Comparison of ENCODE assay signal across 15 cellular contexts in the genomic region with DNA sequence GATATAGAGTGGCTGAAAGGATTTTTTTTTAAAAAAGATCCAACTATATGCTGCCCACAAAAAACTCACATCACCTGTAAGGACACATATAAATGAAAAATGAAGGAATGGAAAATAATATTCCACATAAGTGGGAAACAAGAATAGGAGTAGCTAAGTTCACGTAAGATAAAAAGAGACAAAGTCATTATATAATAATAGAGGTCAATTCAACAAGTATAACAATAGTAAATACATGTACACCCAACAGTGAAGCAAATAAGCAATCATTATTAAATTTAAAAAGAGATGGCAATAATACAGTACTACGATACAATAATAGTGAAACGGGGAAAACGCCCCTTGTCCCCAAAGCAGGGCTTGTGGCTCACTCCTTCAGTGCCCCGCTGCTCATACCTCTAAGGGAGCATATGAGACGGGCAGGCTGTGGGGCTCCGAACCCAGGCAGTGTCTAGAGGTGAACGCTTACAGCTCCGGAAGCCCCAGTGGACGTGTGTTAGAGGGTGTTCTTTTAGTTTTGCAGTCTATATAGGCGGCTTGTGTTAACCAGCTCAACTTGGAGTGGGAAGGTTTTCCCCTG. TPM values are rescaled to one million over a fixed set of nuclear protein-coding genes. Genes with fewer than 3 reads are reported as not detected.
"Had no signal": no experiment of that assay in that cellular context is flagged by ENCODE, and none has a peak within 500 bp of the region (broad histone marks: within the 10 kb centered on the region; RNA-seq: fewer than 3 reads in every experiment).

No MANE protein-coding gene starts in this region.

- H3K4me1 ChIP-seq: adrenal gland, gastroesophageal sphincter, right atrium auricular region, transverse colon had no signal

- H3K36me3 ChIP-seq: adrenal gland, gastroesophageal sphincter, neutrophil, right atrium auricular region, transverse colon had no signal

- H3K27ac Mint-ChIP-seq: activated naive CD4-positive, alpha-beta T cell treated with anti-CD3 and anti-CD28 coated beads, Interleukin-2, amount 10 ng/mL, durations not matched to agents 7 days and 5 days; activated T-helper 2 cell treated with anti-CD3 and anti-CD28 coated beads, Interferon-gamma antibody, Interleukin-2, Interleukin-4, amounts not matched to agents 10 μg/mL and 5 μg/mL and 100 μg/mL, durations not matched to agents 14 hours and 24 hours and 36 hours; T-helper 1 cell treated with Interleukin-12 subunit alpha and Interleukin-12 subunit beta and Interleukin-4 antibody, amounts not matched to agents 30 μg/mL and 1 μg/mL, for 36 hours had no signal

- H3K4me3 Mint-ChIP-seq: activated naive CD4-positive, alpha-beta T cell treated with anti-CD3 and anti-CD28 coated beads, Interleukin-2, amount 10 ng/mL, durations not matched to agents 7 days and 5 days; T-helper 1 cell treated with Interleukin-12 subunit alpha and Interleukin-12 subunit beta and Interleukin-4 antibody, amounts not matched to agents 30 μg/mL and 1 μg/mL, for 36 hours had no signal

- H3K27ac ChIP-seq: adrenal gland, gastroesophageal sphincter, neutrophil, right atrium auricular region, transverse colon had no signal

- H3K4me1 Mint-ChIP-seq: activated naive CD4-positive, alpha-beta T cell treated with anti-CD3 and anti-CD28 coated beads, Interleukin-2, amount 10 ng/mL, durations not matched to agents 7 days and 5 days had no signal

- H3K27me3 ChIP-seq: adrenal gland, neutrophil, right atrium auricular region, transverse colon had no signal

- DNase-seq: activated CD4-positive, CD25-positive, alpha-beta regulatory T cell; activated naive CD4-positive, alpha-beta T cell treated with anti-CD3 and anti-CD28 coated beads, Interleukin-2, amount 10 ng/mL, durations not matched to agents 7 days and 5 days; caudate nucleus; effector memory CD4-positive, alpha-beta T cell; small intestine; transverse colon had no signal

- H3K4me3 ChIP-seq: adrenal gland, gastroesophageal sphincter, right atrium auricular region, transverse colon had no signal

- H3K36me3 Mint-ChIP-seq: activated naive CD4-positive, alpha-beta T cell treated with anti-CD3 and anti-CD28 coated beads, Interleukin-2, amount 10 ng/mL, durations not matched to agents 7 days and 5 days had no signal

RNA-seq across cellular contexts. Expression of a gene that starts 12.5 kb away (rescaled TPM):
- total RNA-seq: activated T-helper 2 cell treated with anti-CD3 and anti-CD28 coated beads, Interferon-gamma antibody, Interleukin-2, Interleukin-4, amounts not matched to agents 10 μg/mL and 5 μg/mL and 100 μg/mL, durations not matched to agents 14 hours and 24 hours and 36 hours; epithelial cell of proximal tubule; myocyte had no signal

RNA-seq across cellular contexts. Expression of a gene that starts 38.9 kb away (rescaled TPM):
- total RNA-seq: activated T-helper 2 cell treated with anti-CD3 and anti-CD28 coated beads, Interferon-gamma antibody, Interleukin-2, Interleukin-4, amounts not matched to agents 10 μg/mL and 5 μg/mL and 100 μg/mL, durations not matched to agents 14 hours and 24 hours and 36 hours; epithelial cell of proximal tubule; gastroesophageal sphincter; myocyte; right atrium auricular region had no signal
- polyA plus RNA-seq: keratinocyte had no signal
